8 cellular contexts compared by ENCODE assay signal in genomic region chr10:102431452-102432124, GRCh38. TPM values are rescaled to one million over a fixed set of nuclear protein-coding genes. Genes with fewer than 3 reads are reported as not detected.
A peak's percentile ranks its signal among the peaks of the same experiment; 100 is the strongest.
DNase-seq lines count a peak whose midpoint lies in the region; ATAC-seq and TF ChIP-seq lines count a peak whose summit lies in the region.

No MANE protein-coding gene starts in this region.

- peaks cover 0 to 7% (median 0%) of the 10 kb centered on the region in 3 donors for H3K36me3 Mint-ChIP-seq in CD8-positive, alpha-beta memory T cell

- peaks cover 0 to 10% of the 10 kb centered on the region in 2 donors for H3K27me3 Mint-ChIP-seq in CD8-positive, alpha-beta memory T cell

- peak overlapping the region; percentile 89 to 97 (median 93) for H3K4me3 Mint-ChIP-seq in CD8-positive, alpha-beta memory T cell

- H3K27ac ChIP-seq in CD8-positive, alpha-beta memory T cell (ENCODE audit: low read depth, low read length), result peak overlapping the region; percentile 70
- H3K27ac ChIP-seq in ascending aorta (peak overlapping the region; percentile 79), substantia nigra (ENCODE audit: low read depth, low read length, poor library complexity, severe bottlenecking) (peak overlapping the region; percentile 88)

- H3K27me3 ChIP-seq in CD8-positive, alpha-beta memory T cell (ENCODE audit: insufficient read depth, low read length, poor library complexity, severe bottlenecking), result no peaks in the 10 kb centered on the region
- H3K27me3 ChIP-seq in ascending aorta, result no peaks in the 10 kb centered on the region

- no peaks in the 10 kb centered on the region for H3K36me3 ChIP-seq in CD8-positive, alpha-beta memory T cell (ENCODE audit: insufficient read depth, low read length)
- no peaks in the 10 kb centered on the region for H3K36me3 ChIP-seq in ascending aorta

- intact Hi-C loops in ascending aorta (cut with DNase I), result loop anchor here (1.0 kb wide), 4 partner anchors 10 to 279 kb away; partner anchors contain the start of genes ACTR1A and NOLC1

- DNase-seq in CD8-positive, alpha-beta memory T cell, result no peak
- DNase-seq in KBM-7 (peak; percentile 40), ascending aorta (ENCODE audit: low spot score in 2 of 2) (no peak), islet precursor cell (peak; percentile 67), substantia nigra (lab: John Stamatoyannopoulos, UW) (no peak), NCI-H1092 treated with DMSO at 0.1 percent for 48 hours (lab: John Stamatoyannopoulos, UW) (no peak)

- CTCF ChIA-PET in CD8-positive, alpha-beta memory T cell (lab: Charles Lee), result interaction anchor here (1.0 to 4.8 kb wide), 3 partner anchors 8 to 33 kb away, joined by 6 to 20 read pairs (median 16); partner anchors contain the start of gene FBXL15

- no peaks in the 10 kb centered on the region for H3K9me3 Mint-ChIP-seq in CD8-positive, alpha-beta memory T cell

- H3K27ac Mint-ChIP-seq in CD8-positive, alpha-beta memory T cell, result peak overlapping the region; percentile 47 to 98 (median 85)

- H3K9me3 ChIP-seq in CD8-positive, alpha-beta memory T cell (ENCODE audit: low read length), result no peaks in the 10 kb centered on the region
- no peaks in the 10 kb centered on the region for H3K9me3 ChIP-seq in ascending aorta

- peak overlapping the region; percentile 75 for H3K4me3 ChIP-seq in CD8-positive, alpha-beta memory T cell (ENCODE audit: low read length)
- peak overlapping the region; percentile 92 to 98 for H3K4me3 ChIP-seq in ascending aorta

- in situ Hi-C loops in KBM-7 (cut with MboI; ENCODE audit: low pct_unique_long_range_greater_than_20kb, low sequenced_read_pairs), result no loop called here

- peaks cover 43% of the 10 kb centered on the region for H3K4me1 ChIP-seq in CD8-positive, alpha-beta memory T cell (ENCODE audit: insufficient read depth, low read length)
- H3K4me1 ChIP-seq in ascending aorta, result peaks cover 8 to 14% of the 10 kb centered on the region in 2 donors

- peaks cover 27 to 51% (median 37%) of the 10 kb centered on the region in 3 donors for H3K4me1 Mint-ChIP-seq in CD8-positive, alpha-beta memory T cell

- POLR2A ChIA-PET in CD8-positive, alpha-beta memory T cell (lab: Charles Lee), result interaction anchor here (0.7 to 3.2 kb wide), 4 partner anchors 10 to 186 kb away, joined by 3 to 45 read pairs (median 22); partner anchors contain the start of genes C10orf95, FBXL15 and GBF1

- ATAC-seq in GM18909 (IDR thresholded peaks at IDR 0.05; ENCODE audit: poor library complexity, unreplicated experiment) (no peak), GM19324 (IDR thresholded peaks at IDR 0.05; ENCODE audit: low FRiP score, unreplicated experiment) (no peak)

- TF ChIP-seq CTCF in ascending aorta (IDR thresholded peaks at IDR 0.05), result no peak

RNA-seq across cellular contexts. Expression of gene CUEDC2, which starts 0.8 kb away (rescaled TPM):
- total RNA-seq in CD8-positive, alpha-beta memory T cell, result 10 to 100 TPM; 62.4 to 64.8 TPM
- polyA plus RNA-seq in CD8-positive, alpha-beta memory T cell, result 61.7 TPM
- 45.1 TPM for total RNA-seq in ascending aorta

RNA-seq across cellular contexts. Expression of gene FBXL15, which starts 11.0 kb away (rescaled TPM):
- total RNA-seq in CD8-positive, alpha-beta memory T cell, result 10 to 100 TPM; 13.5 to 16.3 TPM
- polyA plus RNA-seq in CD8-positive, alpha-beta memory T cell, result 33.4 TPM
- 16.5 TPM for total RNA-seq in ascending aorta

RNA-seq across cellular contexts. Expression of gene PSD, which starts 13.0 kb away (rescaled TPM):
- 1 to 10 TPM; 2.5 to 3.2 TPM for total RNA-seq in CD8-positive, alpha-beta memory T cell
- polyA plus RNA-seq in CD8-positive, alpha-beta memory T cell, result 1.9 TPM
- total RNA-seq in ascending aorta, result not detected

RNA-seq across cellular contexts. Expression of gene C10orf95, which starts 19.8 kb away (rescaled TPM):
- under 1 TPM; 0.57 to 0.62 TPM for total RNA-seq in CD8-positive, alpha-beta memory T cell
- polyA plus RNA-seq in CD8-positive, alpha-beta memory T cell, result 0.70 TPM
- total RNA-seq in ascending aorta, result not detected

RNA-seq across cellular contexts. Expression of gene NFKB2, which starts 36.1 kb away (rescaled TPM):
- total RNA-seq in CD8-positive, alpha-beta memory T cell, result 100 to 1,000 TPM; 323 to 324 TPM
- polyA plus RNA-seq in CD8-positive, alpha-beta memory T cell, result 14.0 TPM
- 89.2 TPM for total RNA-seq in ascending aorta

Comparison
In these comparisons a context has a peak if more than half of its experiments do, and no peak if none do; other contexts are left out.
1. DNase-seq: peak in KBM-7 (single experiment) and islet precursor cell (single experiment); none in CD8-positive, alpha-beta memory T cell (0 of 5), ascending aorta (0 of 2), substantia nigra (0 of 49) and NCI-H1092 treated with DMSO at 0.1 percent for 48 hours (single experiment).
2. Peak in every context shown above with its lines, with median percentiles within 50 percentile points of each other: H3K27ac ChIP-seq.